8 cellular contexts compared by ENCODE assay signal in genomic region chr1:205438213-205439158, GRCh38. TPM values are rescaled to one million over a fixed set of nuclear protein-coding genes. Genes with fewer than 3 reads are reported as not detected.
DNase-seq lines count a peak whose midpoint lies in the region; ATAC-seq and TF ChIP-seq lines count a peak whose summit lies in the region.

No MANE protein-coding gene starts in this region.

- no peak overlapping the region for H3K27ac ChIP-seq in caudate nucleus (ENCODE audit: low read depth, low read length)
- H3K27ac ChIP-seq in left lung, result no peak overlapping the region
- no peak overlapping the region for H3K27ac ChIP-seq in upper lobe of left lung

- ATAC-seq in left lung (peak; percentile 54), upper lobe of left lung (ENCODE audit: low FRiP score in 2 of 2) (peak; percentile 46 to 61)

- TF ChIP-seq POLR2A in upper lobe of left lung (IDR thresholded peaks at IDR 0.05), result no peak

- H3K4me1 ChIP-seq in left lung (peaks cover 23 to 41% of the 10 kb centered on the region in 2 donors), upper lobe of left lung (peaks cover 31 to 46% (median 41%) of the 10 kb centered on the region in 4 donors)

- H3K36me3 Mint-ChIP-seq in activated CD4-positive, alpha-beta T cell treated with anti-CD3 and anti-CD28 coated beads, Interleukin-2, amount 10 ng/mL, durations not matched to agents 24 days and 14 days (ENCODE audit: low read depth), result no peaks in the 10 kb centered on the region

- TF ChIP-seq CTCF in left lung (IDR thresholded peaks at IDR 0.05) (peak; percentile 79 to 84), upper lobe of left lung (IDR thresholded peaks at IDR 0.05) (peak; percentile 55 to 85 (median 72))

- H3K36me3 ChIP-seq in left lung (no peaks in the 10 kb centered on the region), upper lobe of left lung (no peaks in the 10 kb centered on the region)

- no peak overlapping the region for H3K4me3 Mint-ChIP-seq in activated CD4-positive, alpha-beta T cell treated with anti-CD3 and anti-CD28 coated beads, Interleukin-2, amount 10 ng/mL, durations not matched to agents 24 days and 14 days

- no peak for TF ChIP-seq EP300 in upper lobe of left lung (IDR thresholded peaks at IDR 0.05)

- H3K27me3 Mint-ChIP-seq in activated CD4-positive, alpha-beta T cell treated with anti-CD3 and anti-CD28 coated beads, Interleukin-2, amount 10 ng/mL, durations not matched to agents 24 days and 14 days, result peaks cover 17% of the 10 kb centered on the region

- WGBS in upper lobe of left lung, 2 donors, result 43 to 48% methylated on average over 7 to 13 of the region's 13 CpGs

- no peak overlapping the region for H3K27ac Mint-ChIP-seq in activated CD4-positive, alpha-beta T cell treated with anti-CD3 and anti-CD28 coated beads, Interleukin-2, amount 10 ng/mL, durations not matched to agents 24 days and 14 days

- H3K9me3 ChIP-seq in left lung (no peaks in the 10 kb centered on the region), upper lobe of left lung (no peaks in the 10 kb centered on the region)

- H3K9me3 Mint-ChIP-seq in activated CD4-positive, alpha-beta T cell treated with anti-CD3 and anti-CD28 coated beads, Interleukin-2, amount 10 ng/mL, durations not matched to agents 24 days and 14 days, result no peaks in the 10 kb centered on the region

- intact Hi-C loops in left lung (cut with DNase I), result no loop called here
- intact Hi-C loops in activated CD4-positive, alpha-beta T cell treated with anti-CD3 and anti-CD28 coated beads, Interleukin-2, amount 10 ng/mL, durations not matched to agents 24 days and 14 days (cut with micrococcal nuclease), result no loop called here

- DNase-seq in activated CD4-positive, alpha-beta T cell treated with anti-CD3 and anti-CD28 coated beads for 48 hours, result peak; percentile 13
- no peak for DNase-seq in activated CD4-positive, alpha-beta T cell treated with anti-CD3 and anti-CD28 coated beads, Interleukin-2, amount 50 U/mL, for 48 hours
- peak; percentile 81 for DNase-seq in NCI-H345 (lab: John Stamatoyannopoulos, UW)
- DNase-seq in caudate nucleus (lab: John Stamatoyannopoulos, UW), result peak in 46 of 61 donors; percentile 4 to 76 (median 37)
- DNase-seq in left lung, result peak; percentile 81 to 86
- peak in 1 of 2 donors; percentile 82 for DNase-seq in upper lobe of left lung
- no peak for DNase-seq in activated CD4-positive, alpha-beta T cell treated with anti-CD3 and anti-CD28 coated beads, Interleukin-2, amount 10 ng/mL, durations not matched to agents 24 days and 14 days
- no peak for DNase-seq in stimulated activated CD4-positive, alpha-beta T cell treated with anti-CD3 and anti-CD28 coated beads, Interleukin-4, amount 100 ng/mL, for 24 hours

- H3K27me3 ChIP-seq in left lung, result peaks cover 0 to 10% of the 10 kb centered on the region in 2 donors
- no peaks in the 10 kb centered on the region for H3K27me3 ChIP-seq in upper lobe of left lung

- H3K4me1 Mint-ChIP-seq in activated CD4-positive, alpha-beta T cell treated with anti-CD3 and anti-CD28 coated beads, Interleukin-2, amount 10 ng/mL, durations not matched to agents 24 days and 14 days, result peaks cover 22% of the 10 kb centered on the region

- H3K4me3 ChIP-seq in left lung, result no peak overlapping the region
- H3K4me3 ChIP-seq in upper lobe of left lung, result no peak overlapping the region

RNA-seq across cellular contexts. Expression of gene LEMD1, which starts 16.6 kb away (rescaled TPM):
- 1 to 10 TPM; 2.1 to 2.2 TPM for total RNA-seq in left lung
- total RNA-seq in upper lobe of left lung, result 10 to 100 TPM in 1 of 6 donors, 1 to 10 TPM in 3, not detected in 2; 1.1 to 14.7 (median 1.7) TPM
- total RNA-seq in activated CD4-positive, alpha-beta T cell treated with anti-CD3 and anti-CD28 coated beads, Interleukin-2, amount 10 ng/mL, durations not matched to agents 24 days and 14 days, result 0.47 TPM in 1 of 2 replicates, not detected in the other

RNA-seq across cellular contexts. Expression of gene BLACAT1, which starts 17.4 kb away (rescaled TPM):
- total RNA-seq in left lung, result 1 to 10 TPM in 1 of 2 donors, under 1 TPM in 1; 0.55 to 2.7 TPM
- 1 to 10 TPM in 4 of 6 donors, under 1 TPM in 2; 0.40 to 4.2 (median 1.1) TPM for total RNA-seq in upper lobe of left lung
- 0.16 and 0.17 TPM in 2 replicates for total RNA-seq in activated CD4-positive, alpha-beta T cell treated with anti-CD3 and anti-CD28 coated beads, Interleukin-2, amount 10 ng/mL, durations not matched to agents 24 days and 14 days

Comparison
In these comparisons a context has a peak if more than half of its experiments do, and no peak if none do; other contexts are left out.
1. DNase-seq: peak in activated CD4-positive, alpha-beta T cell treated with anti-CD3 and anti-CD28 coated beads for 48 hours (single experiment), NCI-H345 (single experiment), caudate nucleus (46 of 61) and left lung (2 of 2); none in activated CD4-positive, alpha-beta T cell treated with anti-CD3 and anti-CD28 coated beads, Interleukin-2, amount 50 U/mL, for 48 hours (0 of 2), activated CD4-positive, alpha-beta T cell treated with anti-CD3 and anti-CD28 coated beads, Interleukin-2, amount 10 ng/mL, durations not matched to agents 24 days and 14 days (single experiment) and stimulated activated CD4-positive, alpha-beta T cell treated with anti-CD3 and anti-CD28 coated beads, Interleukin-4, amount 100 ng/mL, for 24 hours (single experiment).